ENCODE assay signal across 38 cellular contexts in genomic region chr13:27851049-27851448, GRCh38. TPM values are rescaled to one million over a fixed set of nuclear protein-coding genes. Genes with fewer than 3 reads are reported as not detected.
"Had no signal": no experiment of that assay in that cellular context is flagged by ENCODE, and none has a peak within 500 bp of the region (broad histone marks: within the 10 kb centered on the region; RNA-seq: fewer than 3 reads in every experiment).

No MANE protein-coding gene starts in this region.

- H3K9me3 Mint-ChIP-seq: activated naive CD4-positive, alpha-beta T cell treated with anti-CD3 and anti-CD28 coated beads, Interleukin-2, amount 10 ng/mL, durations not matched to agents 7 days and 5 days; activated naive CD8-positive, alpha-beta T cell treated with anti-CD3 and anti-CD28 coated beads, Interleukin-2, amount 10 ng/mL, durations not matched to agents 7 days and 5 days; activated T-cell treated with anti-CD3 and anti-CD28 coated beads, Interleukin-2, amount 50 U/mL, for 24 hours; mesothelial cell of epicardium; neural crest cell; stimulated activated naive B cell treated with anti-CD40 and anti-IgM and Interleukin-4, amounts not matched to agents 10 μg/mL and 1 μg/mL and 100 μg/mL, for 72 hours; T-helper 1 cell treated with Interleukin-12 subunit alpha and Interleukin-12 subunit beta and Interleukin-4 antibody, amounts not matched to agents 30 μg/mL and 1 μg/mL, for 36 hours had no signal

- FAIRE-seq: endometrium, keratinocyte, TTC549 had no signal

- H3K9me3 ChIP-seq: ascending aorta, gastrocnemius medialis, right atrium auricular region, stomach, tibial artery had no signal

- H3K27ac Mint-ChIP-seq: activated naive CD4-positive, alpha-beta T cell treated with anti-CD3 and anti-CD28 coated beads, Interleukin-2, amount 10 ng/mL, durations not matched to agents 7 days and 5 days; activated naive CD8-positive, alpha-beta T cell treated with anti-CD3 and anti-CD28 coated beads, Interleukin-2, amount 10 ng/mL, durations not matched to agents 7 days and 5 days; activated T-cell treated with anti-CD3 and anti-CD28 coated beads, Interleukin-2, amount 50 U/mL, for 24 hours; mesothelial cell of epicardium; naive thymus-derived CD8-positive, alpha-beta T cell; stimulated activated naive B cell treated with anti-CD40 and anti-IgM and Interleukin-4, amounts not matched to agents 10 μg/mL and 1 μg/mL and 100 μg/mL, for 72 hours; T-helper 1 cell treated with Interleukin-12 subunit alpha and Interleukin-12 subunit beta and Interleukin-4 antibody, amounts not matched to agents 30 μg/mL and 1 μg/mL, for 36 hours had no signal

- H3K36me3 ChIP-seq: ascending aorta, brain microvascular endothelial cell, gastrocnemius medialis, right atrium auricular region, stomach, tibial artery had no signal

- H3K4me1 Mint-ChIP-seq: activated naive CD4-positive, alpha-beta T cell treated with anti-CD3 and anti-CD28 coated beads, Interleukin-2, amount 10 ng/mL, durations not matched to agents 7 days and 5 days; activated naive CD8-positive, alpha-beta T cell treated with anti-CD3 and anti-CD28 coated beads, Interleukin-2, amount 10 ng/mL, durations not matched to agents 7 days and 5 days; mesothelial cell of epicardium; naive thymus-derived CD8-positive, alpha-beta T cell; neural crest cell; stimulated activated naive B cell treated with anti-CD40 and anti-IgM and Interleukin-4, amounts not matched to agents 10 μg/mL and 1 μg/mL and 100 μg/mL, for 72 hours had no signal

- ATAC-seq: activated CD4-positive, CD25-positive, alpha-beta regulatory T cell treated with anti-CD3 and anti-CD28 coated beads, Interleukin-2, amount 50 U/mL, for 24 hours; gastrocnemius medialis; left cardiac atrium; naive thymus-derived CD8-positive, alpha-beta T cell; stimulated activated naive B cell treated with anti-CD40 and anti-IgM and Interleukin-4, amounts not matched to agents 10 μg/mL and 1 μg/mL and 100 μg/mL, for 72 hours had no signal

- H3K4me3 Mint-ChIP-seq: activated naive CD4-positive, alpha-beta T cell treated with anti-CD3 and anti-CD28 coated beads, Interleukin-2, amount 10 ng/mL, durations not matched to agents 7 days and 5 days; activated naive CD8-positive, alpha-beta T cell treated with anti-CD3 and anti-CD28 coated beads, Interleukin-2, amount 10 ng/mL, durations not matched to agents 7 days and 5 days; activated T-cell treated with anti-CD3 and anti-CD28 coated beads, Interleukin-2, amount 50 U/mL, for 24 hours; mesothelial cell of epicardium; naive thymus-derived CD8-positive, alpha-beta T cell; neural crest cell; stimulated activated naive B cell treated with anti-CD40 and anti-IgM and Interleukin-4, amounts not matched to agents 10 μg/mL and 1 μg/mL and 100 μg/mL, for 72 hours; T-helper 1 cell treated with Interleukin-12 subunit alpha and Interleukin-12 subunit beta and Interleukin-4 antibody, amounts not matched to agents 30 μg/mL and 1 μg/mL, for 36 hours had no signal

- DNase-seq: activated CD4-positive, alpha-beta T cell treated with anti-CD3 and anti-CD28 coated beads for 48 hours; activated CD4-positive, alpha-beta T cell treated with anti-CD3 and anti-CD28 coated beads, Interleukin-2, amount 50 U/mL, for 48 hours; activated CD8-positive, alpha-beta memory T cell treated with anti-CD3 and anti-CD28 coated beads, Interleukin-2, amount 50 U/mL, for 48 hours; activated gamma-delta T cell; activated naive CD4-positive, alpha-beta T cell treated with anti-CD3 and anti-CD28 coated beads, Interleukin-2, amount 10 ng/mL, durations not matched to agents 7 days and 5 days; activated naive CD8-positive, alpha-beta T cell treated with anti-CD3 and anti-CD28 coated beads, Interleukin-2, amount 10 ng/mL, durations not matched to agents 7 days and 5 days; activated T-cell treated with anti-CD3 and anti-CD28 coated beads, Interleukin-2, amount 50 U/mL, for 24 hours; brain microvascular endothelial cell; caudate nucleus; erythroblast; gastrocnemius medialis; glutamatergic neuron; left cardiac atrium; naive thymus-derived CD8-positive, alpha-beta T cell; nucleus accumbens; stimulated activated CD4-positive, alpha-beta T cell treated with anti-CD3 and anti-CD28 coated beads, Interleukin-15, amount 100 ng/mL, for 24 hours; stimulated activated CD4-positive, alpha-beta T cell treated with anti-CD3 and anti-CD28 coated beads, Interleukin-2, amount 100 ng/mL, for 24 hours; stimulated activated naive B cell treated with anti-CD40 and anti-IgM and Interleukin-4, amounts not matched to agents 10 μg/mL and 1 μg/mL and 100 μg/mL, for 72 hours; stomach; SW 1271; T-helper 9 cell; tibial artery had no signal

- H3K36me3 Mint-ChIP-seq: activated naive CD4-positive, alpha-beta T cell treated with anti-CD3 and anti-CD28 coated beads, Interleukin-2, amount 10 ng/mL, durations not matched to agents 7 days and 5 days; activated naive CD8-positive, alpha-beta T cell treated with anti-CD3 and anti-CD28 coated beads, Interleukin-2, amount 10 ng/mL, durations not matched to agents 7 days and 5 days; mesothelial cell of epicardium; naive thymus-derived CD8-positive, alpha-beta T cell; stimulated activated naive B cell treated with anti-CD40 and anti-IgM and Interleukin-4, amounts not matched to agents 10 μg/mL and 1 μg/mL and 100 μg/mL, for 72 hours had no signal

- H3K27me3 ChIP-seq: ascending aorta, brain microvascular endothelial cell, right atrium auricular region had no signal

- H3K4me3 ChIP-seq: ascending aorta, gastrocnemius medialis, right atrium auricular region, stomach, tibial artery had no signal

- H3K4me1 ChIP-seq: ascending aorta, gastrocnemius medialis, parathyroid adenoma, right atrium auricular region, stomach, tibial artery had no signal

- H3K27ac ChIP-seq: ascending aorta, brain microvascular endothelial cell, gastrocnemius medialis, parathyroid adenoma, right atrium auricular region, stomach, tibial artery, VCaP had no signal

RNA-seq across cellular contexts. Expression of gene GSX1, which starts 58.8 kb away (rescaled TPM):
- total RNA-seq: activated CD8-positive, alpha-beta memory T cell treated with anti-CD3 and anti-CD28 coated beads for 36 hours; activated naive CD8-positive, alpha-beta T cell treated with anti-CD3 and anti-CD28 coated beads, Interleukin-2, amount 10 ng/mL, durations not matched to agents 7 days and 5 days; ascending aorta; chondrocyte; gastrocnemius medialis; left cardiac atrium; liver; mesothelial cell of epicardium; naive thymus-derived CD8-positive, alpha-beta T cell; pulmonary artery endothelial cell; right atrium auricular region; stomach; urinary bladder had no signal
- polyA plus RNA-seq: keratinocyte; liver; naive thymus-derived CD8-positive, alpha-beta T cell; stomach; urinary bladder had no signal
